Comparison of ENCODE assay signal across 10 cellular contexts in genomic region chr14:59332727-59333126, GRCh38.
DNase-seq lines count a peak whose midpoint lies in the region; ATAC-seq and TF ChIP-seq lines count a peak whose summit lies in the region.
"Had no signal": no experiment of that assay in that cellular context is flagged by ENCODE, and none has a peak within 500 bp of the region (broad histone marks: within the 10 kb centered on the region; RNA-seq: fewer than 3 reads in every experiment).

No MANE protein-coding gene starts in this region.

- intact Hi-C loops in upper lobe of right lung (cut with DNase I): no loop called here

- peaks cover 23 to 39% of the 10 kb centered on the region in 2 experiments for H3K36me3 ChIP-seq in SK-N-SH (replicated peaks in 1 of 2; ENCODE audit: control insufficient read depth in 1 of 2, insufficient read depth in 2 of 2, low read length in 1 of 2)
- peaks cover 31% of the 10 kb centered on the region for H3K36me3 ChIP-seq in mesodermal cell (ENCODE audit: control insufficient read depth, insufficient read depth, low read length)
- H3K36me3 ChIP-seq in upper lobe of right lung: peaks cover 13% of the 10 kb centered on the region

- peaks cover 14% of the 10 kb centered on the region for H3F3A ChIP-seq in SK-N-SH (replicated peaks; ENCODE audit: insufficient read depth)

- peak overlapping the region; percentile 44 for H3K4me2 ChIP-seq in SK-N-SH

- H4K20me1 ChIP-seq in SK-N-SH (ENCODE audit: insufficient read depth): no peaks in the 10 kb centered on the region

- 0 out of 2 replicates have a peak overlapping the region, but pooled peaks have one; percentile 3 for H2AFZ ChIP-seq in SK-N-SH (ENCODE audit: low read depth)

- H3K9me2 ChIP-seq in SK-N-SH: no peaks in the 10 kb centered on the region

- H3K27ac ChIP-seq in SK-N-SH (ENCODE audit: low read depth in 2 of 2, low read length in 1 of 2): peak overlapping the region in 1 of 2 experiments; percentile 81; a peak in 2 of 4 replicates
- peak overlapping the region; percentile 82 for H3K27ac ChIP-seq in mesodermal cell (ENCODE audit: low read depth, low read length, severe bottlenecking)
- peak overlapping the region; percentile 70 for H3K27ac ChIP-seq in upper lobe of right lung
- H3K27ac ChIP-seq: 22Rv1 had no signal

- DNase-seq in SK-N-SH: no peak
- DNase-seq in epithelial cell of esophagus (ENCODE audit: low read depth): peak; percentile 62
- DNase-seq in upper lobe of right lung: no peak
- no peak for DNase-seq in activated naive CD4-positive, alpha-beta T cell treated with Interleukin-2 at 50 U/mL for 16 hours
- DNase-seq in midbrain (lab: John Stamatoyannopoulos, UW): no peak
- no peak for DNase-seq in NCI-H345 treated with DMSO at 0.1 percent for 48 hours (lab: John Stamatoyannopoulos, UW; ENCODE audit: unreplicated experiment)
- DNase-seq: substantia nigra had no signal

- no peaks in the 10 kb centered on the region for H3K27me3 ChIP-seq in SK-N-SH (ENCODE audit: insufficient read depth)
- no peaks in the 10 kb centered on the region for H3K27me3 ChIP-seq in upper lobe of right lung

- peak overlapping the region; percentile 17; the same call in 1 of the 2 replicates for H3K9ac ChIP-seq in SK-N-SH

- H3K4me1 ChIP-seq in SK-N-SH (ENCODE audit: control insufficient read depth in 1 of 2, insufficient read depth in 2 of 2, low read depth in 1 of 2, low read length in 1 of 2) (peaks cover 3 to 17% of the 10 kb centered on the region in 2 experiments; a peak in 3 of 4 replicates), mesodermal cell (ENCODE audit: control insufficient read depth, insufficient read depth, low read length, poor library complexity, severe bottlenecking) (peaks cover 42% of the 10 kb centered on the region), upper lobe of right lung (peaks cover 43% of the 10 kb centered on the region)

- no peak for TF ChIP-seq CTCF in SK-N-SH (IDR thresholded peaks at IDR 0.05)
- TF ChIP-seq CTCF in epithelial cell of esophagus (IDR thresholded peaks at IDR 0.05; ENCODE audit: insufficient read depth, low read depth, low read length, missing control alignments): no peak
- no peak for TF ChIP-seq CTCF in upper lobe of right lung (IDR thresholded peaks at IDR 0.05)

- no peak overlapping the region for H3K4me3 ChIP-seq in SK-N-SH (ENCODE audit: low read depth in 2 of 2, low read length in 1 of 2)
- no peak overlapping the region for H3K4me3 ChIP-seq in epithelial cell of esophagus (ENCODE audit: low read length)
- no peak overlapping the region for H3K4me3 ChIP-seq in mesodermal cell (ENCODE audit: extremely low read depth, insufficient read depth, low read length, poor library complexity, severe bottlenecking)
- no peak overlapping the region for H3K4me3 ChIP-seq in upper lobe of right lung

- POLR2A ChIA-PET in SK-N-SH (lab: Yijun Ruan, JAX): no interaction called here

- no peaks in the 10 kb centered on the region for H3K79me2 ChIP-seq in SK-N-SH (ENCODE audit: insufficient read depth)

- WGBS in SK-N-SH (ENCODE audit: low lambda C conversion rate): 61% methylated on average over 2 of the region's 2 CpGs
- 85% methylated on average over 2 of the region's 2 CpGs; no CpG with 5 or more reads in 1 of the 2 experiments for WGBS in mesodermal cell (ENCODE audit: insufficient coverage in 2 of 2), 2 experiments

- no peak for TF ChIP-seq EP300 in SK-N-SH (IDR thresholded peaks at IDR 0.05; ENCODE audit: borderline replicate concordance in 1 of 2, low read depth in 1 of 2, low read length in 1 of 2)

- TF ChIP-seq RAD21 in SK-N-SH (IDR thresholded peaks at IDR 0.05; ENCODE audit: low read length): no peak

- ATAC-seq in SK-N-SH treated with all-trans-retinoic acid at 6 μM for 48 hours: no peak; the same call in 2 of the 3 replicates
- ATAC-seq in upper lobe of right lung: no peak

- CTCF ChIA-PET in SK-N-SH (lab: Yijun Ruan, JAX): no interaction called here

- H3K9me3 ChIP-seq in SK-N-SH (no peaks in the 10 kb centered on the region), mesodermal cell (ENCODE audit: control insufficient read depth, low read length) (no peaks in the 10 kb centered on the region), upper lobe of right lung (no peaks in the 10 kb centered on the region)

TF ChIP-seq in SK-N-SH, 30 proteins besides CTCF, POLR2A, EP300 and RAD21:
- TF ChIP-seq IRF3 (IDR thresholded peaks at IDR 0.05; ENCODE audit: low read depth, low read length) (no peak), MXI1 (IDR thresholded peaks at IDR 0.05; ENCODE audit: low read depth, low read length) (no peak), TAF1 (IDR thresholded peaks at IDR 0.05; ENCODE audit: borderline replicate concordance, low read depth, low read length) (no peak), JUND (IDR thresholded peaks at IDR 0.05) (peak; percentile 18; the same call in 1 of the 2 replicates), YY1 (IDR thresholded peaks at IDR 0.05; ENCODE audit: low read depth) (no peak), RXRA (IDR thresholded peaks at IDR 0.05; ENCODE audit: borderline replicate concordance, low read depth) (no peak)

TF ChIP-seq in SK-N-SH treated with all-trans-retinoic acid at 6 μM for 48 hours, 23 proteins besides CTCF, POLR2A, EP300 and RAD21:
- TF ChIP-seq TOX (CRISPR knock-in tag; IDR thresholded peaks at IDR 0.05; ENCODE audit: borderline replicate concordance) (no peak), ZC3H10 (CRISPR knock-in tag; IDR thresholded peaks at IDR 0.05) (no peak), PATZ1 (CRISPR knock-in tag; IDR thresholded peaks at IDR 0.05; ENCODE audit: borderline replicate concordance) (no peak), SNAI2 (CRISPR knock-in tag; IDR thresholded peaks at IDR 0.05) (no peak)
